8 cellular contexts compared by ENCODE assay signal in the genomic region with DNA sequence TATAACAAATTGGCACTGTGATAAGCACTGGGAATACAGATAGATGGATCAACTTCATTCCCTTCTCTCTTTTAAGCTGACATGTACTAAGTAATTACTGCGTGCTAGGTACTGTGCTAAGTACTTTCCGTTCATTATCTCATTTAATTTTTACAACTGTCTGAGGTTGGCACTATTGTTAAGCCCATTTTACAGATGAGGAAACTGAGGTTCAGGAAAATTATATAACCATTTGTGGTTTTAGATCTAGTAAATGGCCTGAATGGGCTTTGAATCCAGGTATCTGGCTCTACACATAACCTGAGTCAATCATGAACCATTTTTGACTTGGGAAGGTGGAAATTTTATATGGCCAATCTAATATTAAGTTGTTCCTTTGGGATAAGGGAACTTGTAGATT. TPM values are rescaled to one million over a fixed set of nuclear protein-coding genes. Genes with fewer than 3 reads are reported as not detected.
"Had no signal": no experiment of that assay in that cellular context is flagged by ENCODE, and none has a peak within 500 bp of the region (broad histone marks: within the 10 kb centered on the region; RNA-seq: fewer than 3 reads in every experiment).

No MANE protein-coding gene starts in this region.

- DNase-seq: GM23248, GOT3, H9, HFFc6, KG1 had no signal

- H3K4me3 ChIP-seq: GM23248 had no signal

- H3K9me3 Mint-ChIP-seq: H9, HFFc6, IgD-negative memory B cell had no signal

- H3K9ac ChIP-seq: GM23248 had no signal

- H3K4me1 Mint-ChIP-seq: IgD-negative memory B cell had no signal

- H2AFZ ChIP-seq: GM23248 had no signal

- FAIRE-seq: H54, HTR-8/SVneo had no signal

- H3K27ac Mint-ChIP-seq: H9, HFFc6, IgD-negative memory B cell had no signal

- H3K36me3 Mint-ChIP-seq: IgD-negative memory B cell had no signal

- H3K27ac ChIP-seq: GM23248 had no signal

- H3K4me3 Mint-ChIP-seq: H9, HFFc6, IgD-negative memory B cell had no signal

RNA-seq across cellular contexts. Expression of gene HMGCS2, which starts 3.6 kb away (rescaled TPM):
- total RNA-seq: GM23248, H9, HFFc6 had no signal
- polyA plus RNA-seq: GM23248, IgD-negative memory B cell had no signal

RNA-seq across cellular contexts. Expression of gene REG4, which starts 39.0 kb away (rescaled TPM):
- total RNA-seq: GM23248, H9, HFFc6 had no signal
- polyA plus RNA-seq: GM23248, IgD-negative memory B cell had no signal
